In genomic region chr3:12280333-12280732, GRCh38 we compare ENCODE assay signal across 30 cellular contexts.
"Had no signal": no experiment of that assay in that cellular context is flagged by ENCODE, and none has a peak within 500 bp of the region (broad histone marks: within the 10 kb centered on the region; RNA-seq: fewer than 3 reads in every experiment).

No MANE protein-coding gene starts in this region.

- H3K27ac ChIP-seq: brain microvascular endothelial cell, left ventricle myocardium inferior, pancreas, prostate gland, sigmoid colon, testis had no signal

- H3K4me1 ChIP-seq: left ventricle myocardium inferior, pancreas, prostate gland, testis had no signal

- H3K9me3 ChIP-seq: left ventricle myocardium inferior, mucosa of descending colon, pancreas, prostate gland, testis, transverse colon had no signal

- H3K36me3 ChIP-seq: brain microvascular endothelial cell, left ventricle myocardium inferior, pancreas, prostate gland, sigmoid colon, transverse colon had no signal

- FAIRE-seq: astrocyte, pancreas, urothelium cell line had no signal

- H3K4me2 ChIP-seq: smooth muscle cell had no signal

- ATAC-seq: effector memory CD8-positive, alpha-beta T cell; mucosa of descending colon; pancreas; T-helper 17 cell had no signal

- H3K4me3 ChIP-seq: left ventricle myocardium inferior, lung, mucosa of descending colon, pancreas, prostate gland, sigmoid colon, smooth muscle cell, testis, transverse colon had no signal

- DNase-seq: activated CD4-positive, alpha-beta memory T cell treated with anti-CD3 and anti-CD28 coated beads for 36 hours; activated CD4-positive, alpha-beta T cell treated with anti-CD3 and anti-CD28 coated beads, Interleukin-2, amount 10 ng/mL, durations not matched to agents 24 days and 14 days; activated CD4-positive, CD25-positive, alpha-beta regulatory T cell treated with anti-CD3 and anti-CD28 coated beads, Interleukin-2, amount 50 U/mL, for 72 hours; activated CD8-positive, alpha-beta memory T cell treated with anti-CD3 and anti-CD28 coated beads, Interleukin-2, amount 50 U/mL, for 4 hours; activated gamma-delta T cell; activated naive CD4-positive, alpha-beta T cell treated with anti-CD3 and anti-CD28 coated beads, Interleukin-2, amount 10 ng/mL, durations not matched to agents 7 days and 5 days; activated naive CD8-positive, alpha-beta T cell treated with anti-CD3 and anti-CD28 coated beads, Interleukin-2, amount 10 ng/mL, durations not matched to agents 7 days and 5 days; activated T-cell treated with anti-CD3 and anti-CD28 coated beads, Interleukin-2, amount 50 U/mL, for 1 hour; brain microvascular endothelial cell; cortex of kidney; effector memory CD8-positive, alpha-beta T cell; erythroblast; head of caudate nucleus; left ventricle myocardium inferior; mesendoderm; mucosa of descending colon; nephron progenitor cell; pancreas; sigmoid colon; stimulated activated CD4-positive, alpha-beta T cell treated with anti-CD3 and anti-CD28 coated beads, Interleukin-15, amount 100 ng/mL, for 24 hours; stimulated activated naive CD4-positive, alpha-beta T cell treated with Interleukin-2 at 50 U/mL for 16 hours; T-helper 17 cell; T1000; testis; transverse colon had no signal

- H3K27me3 ChIP-seq: brain microvascular endothelial cell, pancreas, testis had no signal
